27 cellular contexts compared by ENCODE assay signal in the genomic region with DNA sequence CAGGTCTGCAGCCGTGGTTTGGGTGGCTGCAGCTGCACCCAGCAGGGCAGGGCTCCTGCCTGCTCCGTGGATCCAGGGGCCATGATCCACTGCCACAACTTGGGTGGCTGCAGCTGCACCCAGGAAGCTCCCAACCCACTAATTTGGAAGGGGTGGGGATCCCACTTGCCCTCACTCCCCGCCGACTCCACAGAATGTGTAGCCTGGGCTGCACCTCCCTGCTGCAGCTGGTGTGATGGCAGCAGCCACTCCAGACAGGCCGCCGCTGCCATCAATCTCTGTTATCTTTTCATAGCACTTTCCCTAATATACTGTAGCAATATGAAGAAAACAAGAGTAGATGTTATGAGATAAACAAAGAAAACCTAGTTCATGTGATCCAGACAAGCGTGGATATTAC.
"Had no signal": no experiment of that assay in that cellular context is flagged by ENCODE, and none has a peak within 500 bp of the region (broad histone marks: within the 10 kb centered on the region; RNA-seq: fewer than 3 reads in every experiment).

No MANE protein-coding gene starts in this region.

- H2AFZ ChIP-seq: parathyroid adenoma had no signal

- ATAC-seq: natural killer cell treated with Interleukin-12 subunit alpha and Interleukin-12 subunit beta and Interleukin-15 and Interleukin-18, amount 100 ng/mL, for 72 hours; psoas muscle; right lobe of liver; stimulated activated effector memory CD8-positive, alpha-beta T cell treated with anti-CD3 and anti-CD28 coated beads, Interleukin-12 subunit alpha, Interleukin-12 subunit beta, amount 100 ng/mL, for 72 hours; stimulated activated naive B cell treated with anti-CD40 and anti-IgM and Interleukin-4, amounts not matched to agents 10 μg/mL and 1 μg/mL and 100 μg/mL, for 72 hours had no signal

- H3K36me3 Mint-ChIP-seq: natural killer cell treated with Interleukin-12 subunit alpha and Interleukin-12 subunit beta and Interleukin-15 and Interleukin-18, amount 100 ng/mL, for 72 hours; stimulated activated effector memory CD8-positive, alpha-beta T cell treated with anti-CD3 and anti-CD28 coated beads, Interleukin-12 subunit alpha, Interleukin-12 subunit beta, amount 100 ng/mL, for 72 hours; stimulated activated naive B cell treated with anti-CD40 and anti-IgM and Interleukin-4, amounts not matched to agents 10 μg/mL and 1 μg/mL and 100 μg/mL, for 72 hours had no signal

- H3K36me3 ChIP-seq: ovary, right lobe of liver, sigmoid colon, stomach, thoracic aorta, thyroid gland, tibial nerve, upper lobe of left lung, vagina had no signal

- H3K4me1 ChIP-seq: parathyroid adenoma, psoas muscle, right lobe of liver, sigmoid colon, stomach, thyroid gland, tibial nerve, upper lobe of left lung, vagina had no signal

- H3K27ac Mint-ChIP-seq: natural killer cell treated with Interleukin-12 subunit alpha and Interleukin-12 subunit beta and Interleukin-15 and Interleukin-18, amount 100 ng/mL, for 72 hours; nephron progenitor cell; progenitor cell of endocrine pancreas; stimulated activated effector memory CD8-positive, alpha-beta T cell treated with anti-CD3 and anti-CD28 coated beads, Interleukin-12 subunit alpha, Interleukin-12 subunit beta, amount 100 ng/mL, for 72 hours; stimulated activated naive B cell treated with anti-CD40 and anti-IgM and Interleukin-4, amounts not matched to agents 10 μg/mL and 1 μg/mL and 100 μg/mL, for 72 hours; stimulated activated naive CD8-positive, alpha-beta T cell treated with anti-CD3 and anti-CD28 coated beads, Interleukin-15, Interleukin-2, amounts not matched to agents 100 ng/mL and 50 ng/mL, for 24 hours had no signal

- H3K27me3 ChIP-seq: ovary, right lobe of liver, sigmoid colon, stomach, thyroid gland, tibial nerve, upper lobe of left lung, vagina had no signal

- H3K4me3 ChIP-seq: ovary, psoas muscle, right lobe of liver, sigmoid colon, stomach, thoracic aorta, thyroid gland, tibial nerve, upper lobe of left lung, vagina had no signal

- H3K27ac ChIP-seq: ovary, parathyroid adenoma, psoas muscle, right lobe of liver, sigmoid colon, stomach, thoracic aorta, thyroid gland, tibial nerve, upper lobe of left lung, vagina had no signal

- H3K27me3 Mint-ChIP-seq: natural killer cell treated with Interleukin-12 subunit alpha and Interleukin-12 subunit beta and Interleukin-15 and Interleukin-18, amount 100 ng/mL, for 72 hours; progenitor cell of endocrine pancreas; stimulated activated naive B cell treated with anti-CD40 and anti-IgM and Interleukin-4, amounts not matched to agents 10 μg/mL and 1 μg/mL and 100 μg/mL, for 72 hours; stimulated activated naive CD8-positive, alpha-beta T cell treated with anti-CD3 and anti-CD28 coated beads, Interleukin-15, Interleukin-2, amounts not matched to agents 100 ng/mL and 50 ng/mL, for 24 hours had no signal

- H3K4me1 Mint-ChIP-seq: nephron progenitor cell; stimulated activated naive B cell treated with anti-CD40 and anti-IgM and Interleukin-4, amounts not matched to agents 10 μg/mL and 1 μg/mL and 100 μg/mL, for 72 hours had no signal

- H3K9ac ChIP-seq: parathyroid adenoma had no signal

- H3K9me3 ChIP-seq: ovary, psoas muscle, right lobe of liver, sigmoid colon, stomach, thoracic aorta, thyroid gland, tibial nerve, upper lobe of left lung, vagina had no signal

- DNase-seq: nephron progenitor cell; occipital lobe; ovary; psoas muscle; right lobe of liver; sigmoid colon; small intestine; stimulated activated CD4-positive, alpha-beta T cell treated with anti-CD3 and anti-CD28 coated beads, Interleukin-15, amount 100 ng/mL, for 24 hours; stimulated activated CD4-positive, alpha-beta T cell treated with anti-CD3 and anti-CD28 coated beads, Interleukin-2, amount 100 ng/mL, for 24 hours; stimulated activated CD4-positive, alpha-beta T cell treated with anti-CD3 and anti-CD28 coated beads, Interleukin-2, amount 100 ng/mL, for 48 hours; stimulated activated CD4-positive, alpha-beta T cell treated with anti-CD3 and anti-CD28 coated beads, Interleukin-4, amount 100 ng/mL, for 24 hours; stimulated activated naive B cell treated with anti-CD40 and anti-IgM and Interleukin-4, amounts not matched to agents 10 μg/mL and 1 μg/mL and 100 μg/mL, for 72 hours; stimulated activated naive CD4-positive, alpha-beta T cell treated with Interleukin-2 at 50 U/mL for 16 hours; stomach; thyroid gland; trophoblast cell had no signal

- FAIRE-seq: small intestine, urothelium cell line had no signal

- H3K9me3 Mint-ChIP-seq: nephron progenitor cell, neural crest cell had no signal

- H3K79me2 ChIP-seq: parathyroid adenoma had no signal

- H3K4me3 Mint-ChIP-seq: natural killer cell treated with Interleukin-12 subunit alpha and Interleukin-12 subunit beta and Interleukin-15 and Interleukin-18, amount 100 ng/mL, for 72 hours; nephron progenitor cell; neural crest cell; stimulated activated effector memory CD8-positive, alpha-beta T cell treated with anti-CD3 and anti-CD28 coated beads, Interleukin-12 subunit alpha, Interleukin-12 subunit beta, amount 100 ng/mL, for 72 hours; stimulated activated naive B cell treated with anti-CD40 and anti-IgM and Interleukin-4, amounts not matched to agents 10 μg/mL and 1 μg/mL and 100 μg/mL, for 72 hours; stimulated activated naive CD8-positive, alpha-beta T cell treated with anti-CD3 and anti-CD28 coated beads, Interleukin-15, Interleukin-2, amounts not matched to agents 100 ng/mL and 50 ng/mL, for 24 hours had no signal
